In genomic region chr1:203215573-203215972, GRCh38 we compare ENCODE assay signal across 14 cellular contexts. TPM values are rescaled to one million over a fixed set of nuclear protein-coding genes. Genes with fewer than 3 reads are reported as not detected.
DNase-seq lines count a peak whose midpoint lies in the region; ATAC-seq, FAIRE-seq and TF ChIP-seq lines count a peak whose summit lies in the region.
"Had no signal": no experiment of that assay in that cellular context is flagged by ENCODE, and none has a peak within 500 bp of the region (broad histone marks: within the 10 kb centered on the region; RNA-seq: fewer than 3 reads in every experiment).

No MANE protein-coding gene starts in this region.

- TF ChIP-seq CTCF in H1 (IDR thresholded peaks at IDR 0.05; ENCODE audit: control extremely low read depth in 1 of 3, insufficient read depth in 1 of 3, low read depth in 1 of 3, low read length in 3 of 3) (no peak), body of pancreas (IDR thresholded peaks at IDR 0.05) (no peak), ascending aorta (IDR thresholded peaks at IDR 0.05) (no peak)

- no peak overlapping the region for H3K4me3 Mint-ChIP-seq in CD8-positive, alpha-beta memory T cell
- H3K4me3 Mint-ChIP-seq: activated naive CD8-positive, alpha-beta T cell treated with anti-CD3 and anti-CD28 coated beads, Interleukin-2, amount 10 ng/mL, durations not matched to agents 7 days and 5 days had no signal

- no peak overlapping the region for H3K27ac ChIP-seq in H1 (ENCODE audit: low read depth, low read length)
- no peak overlapping the region for H3K27ac ChIP-seq in body of pancreas
- no peak overlapping the region for H3K27ac ChIP-seq in ascending aorta
- no peak overlapping the region for H3K27ac ChIP-seq in CD8-positive, alpha-beta memory T cell (ENCODE audit: low read depth, low read length)
- H3K27ac ChIP-seq: breast epithelium, esophagus muscularis mucosa had no signal

- no peak overlapping the region for H2BK12ac ChIP-seq in H1 (ENCODE audit: low read depth, low read length)

- no peaks in the 10 kb centered on the region for H3K9me3 ChIP-seq in H1 (ENCODE audit: insufficient read depth in 2 of 2, low read depth in 1 of 2, low read length in 1 of 2)
- no peaks in the 10 kb centered on the region for H3K9me3 ChIP-seq in body of pancreas
- H3K9me3 ChIP-seq in ascending aorta = no peaks in the 10 kb centered on the region
- no peaks in the 10 kb centered on the region for H3K9me3 ChIP-seq in CD8-positive, alpha-beta memory T cell (ENCODE audit: low read length)
- H3K9me3 ChIP-seq: breast epithelium, esophagus muscularis mucosa had no signal

- no peak overlapping the region for H4K91ac ChIP-seq in H1 (replicated peaks; ENCODE audit: insufficient read length, low read length)

- H3K79me2 ChIP-seq in H1 (ENCODE audit: control insufficient read depth in 1 of 2, insufficient read depth in 2 of 2, low read length in 2 of 2) = no peaks in the 10 kb centered on the region

- no peak overlapping the region; a peak in 1 of 4 replicates for H3K4me2 ChIP-seq in H1 (ENCODE audit: insufficient read depth in 1 of 2, low read depth in 2 of 2, low read length in 2 of 2)

- H4K5ac ChIP-seq in H1 (ENCODE audit: insufficient read length, low read depth, low read length) = no peak overlapping the region

- H2BK20ac ChIP-seq in H1 (ENCODE audit: low read length) = no peak overlapping the region

- no peak for TF ChIP-seq EP300 in H1 (IDR thresholded peaks at IDR 0.05; ENCODE audit: borderline replicate concordance in 1 of 2, low read depth in 2 of 2, low read length in 2 of 2)

- no peak overlapping the region for H3K4ac ChIP-seq in H1 (replicated peaks; ENCODE audit: insufficient read length, low read depth, low read length)

- intact Hi-C loops in body of pancreas (cut with DNase I) = loop anchor here (2.0 to 10.0 kb wide), 2 partner anchors 99 to 171 kb away; no protein-coding TSS in a partner anchor
- intact Hi-C loops in ascending aorta (cut with DNase I) = no loop called here

- CTCF ChIA-PET in H1 (lab: Charles Lee; ENCODE audit: partially characterized antibody) = interaction anchor here (0.6 to 18.1 kb wide), 44 partner anchors 9 to 448 kb away, joined by 3 to 479 read pairs (median 15); partner anchors contain the start of genes ADORA1, CHI3L1, CHIT1 and MYBPH
- CTCF ChIA-PET in CD8-positive, alpha-beta memory T cell (lab: Charles Lee) = interaction anchor here (1.0 to 6.1 kb wide), 7 partner anchors 9 to 181 kb away, joined by 3 to 57 read pairs (median 7); no protein-coding TSS in a partner anchor

- WGBS in H1 (ENCODE audit: extremely low coverage in 1 of 2, insufficient coverage in 1 of 2, insufficient read length in 1 of 2, insufficient replicate concordance in 2 of 2, low coverage in 1 of 2, low lambda C conversion rate in 2 of 2, missing lambda C conversion rate in 1 of 2), 2 experiments = 85% methylated on average over 9 of the region's 9 CpGs; no CpG with 5 or more reads in 1 of the 2 experiments
- WGBS in body of pancreas, 2 donors = 60 to 63% methylated on average over 9 of the region's 9 CpGs

- no peak overlapping the region for H3K56ac ChIP-seq in H1 (replicated peaks; ENCODE audit: insufficient read length, low read depth, low read length)

- no peaks in the 10 kb centered on the region for H3K79me1 ChIP-seq in H1 (ENCODE audit: low read depth, low read length)

- TF ChIP-seq RAD21 in H1 (IDR thresholded peaks at IDR 0.05 in 1 of 2, conservative IDR thresholded peaks at IDR 0.05 in 1 of 2; ENCODE audit: low read depth in 2 of 2, low read length in 2 of 2) = no peak

- H4K20me1 ChIP-seq in H1 (replicated peaks in 1 of 2; ENCODE audit: control insufficient read depth in 1 of 2, insufficient read depth in 2 of 2, low read length in 2 of 2) = no peaks in the 10 kb centered on the region

- H3K36me3 ChIP-seq in H1 (ENCODE audit: control insufficient read depth in 2 of 4, insufficient read depth in 4 of 4, low read length in 3 of 4) = no peaks in the 10 kb centered on the region
- H3K36me3 ChIP-seq in body of pancreas (replicated peaks in 1 of 2; ENCODE audit: insufficient read depth in 1 of 2, low read depth in 2 of 2) = no peaks in the 10 kb centered on the region
- no peaks in the 10 kb centered on the region for H3K36me3 ChIP-seq in ascending aorta
- no peaks in the 10 kb centered on the region for H3K36me3 ChIP-seq in CD8-positive, alpha-beta memory T cell (ENCODE audit: insufficient read depth, low read length)
- H3K36me3 ChIP-seq: breast epithelium, esophagus muscularis mucosa had no signal

- H2BK5ac ChIP-seq in H1 (ENCODE audit: low read depth, low read length) = no peak overlapping the region

- H3K23me2 ChIP-seq in H1 (ENCODE audit: low read depth, low read length) = no peaks in the 10 kb centered on the region

- H3K27me3 Mint-ChIP-seq in CD8-positive, alpha-beta memory T cell = peaks cover 17 to 26% of the 10 kb centered on the region in 2 donors

- 0 out of 2 replicates have a peak overlapping the region, but pooled peaks have one; percentile 8 for H2AFZ ChIP-seq in H1 (ENCODE audit: low read length)

- H4K8ac ChIP-seq in H1 (ENCODE audit: extremely low read depth, insufficient read depth, low read length) = no peak overlapping the region

- POLR2A ChIA-PET in H1 (lab: Charles Lee; ENCODE audit: partially characterized antibody) = interaction anchor here (1.0 to 1.5 kb wide), 7 partner anchors 10 to 198 kb away, joined by 3 to 4 read pairs (median 3); no protein-coding TSS in a partner anchor
- POLR2A ChIA-PET in CD8-positive, alpha-beta memory T cell (lab: Charles Lee) = no interaction called here

- no peaks in the 10 kb centered on the region for H3K36me3 Mint-ChIP-seq in CD8-positive, alpha-beta memory T cell
- H3K36me3 Mint-ChIP-seq: activated naive CD8-positive, alpha-beta T cell treated with anti-CD3 and anti-CD28 coated beads, Interleukin-2, amount 10 ng/mL, durations not matched to agents 7 days and 5 days had no signal

- no peak overlapping the region for H2AK5ac ChIP-seq in H1 (ENCODE audit: low read depth, low read length)

- no peak overlapping the region for H3K4me3 ChIP-seq in H1 (ENCODE audit: extremely low read depth in 1 of 4, insufficient read depth in 2 of 4, low read depth in 3 of 4, low read length in 4 of 4)
- H3K4me3 ChIP-seq in body of pancreas = no peak overlapping the region
- H3K4me3 ChIP-seq in ascending aorta = no peak overlapping the region
- H3K4me3 ChIP-seq in CD8-positive, alpha-beta memory T cell (ENCODE audit: low read length) = no peak overlapping the region
- H3K4me3 ChIP-seq: breast epithelium, esophagus muscularis mucosa had no signal

- no peak overlapping the region for H3K14ac ChIP-seq in H1 (ENCODE audit: insufficient read length)

- H3K27ac Mint-ChIP-seq in CD8-positive, alpha-beta memory T cell = no peak overlapping the region
- H3K27ac Mint-ChIP-seq: activated naive CD8-positive, alpha-beta T cell treated with anti-CD3 and anti-CD28 coated beads, Interleukin-2, amount 10 ng/mL, durations not matched to agents 7 days and 5 days had no signal

- no peaks in the 10 kb centered on the region for H3K9me3 Mint-ChIP-seq in CD8-positive, alpha-beta memory T cell
- H3K9me3 Mint-ChIP-seq: activated naive CD8-positive, alpha-beta T cell treated with anti-CD3 and anti-CD28 coated beads, Interleukin-2, amount 10 ng/mL, durations not matched to agents 7 days and 5 days had no signal

- no peak overlapping the region for H3K23ac ChIP-seq in H1 (ENCODE audit: insufficient read length)

- H3K27me3 ChIP-seq in H1 (replicated peaks in 1 of 4; ENCODE audit: control insufficient read depth in 3 of 4, extremely low read depth in 1 of 4, insufficient read depth in 3 of 4, low read length in 3 of 4) (no peaks in the 10 kb centered on the region), body of pancreas (no peaks in the 10 kb centered on the region), ascending aorta (no peaks in the 10 kb centered on the region)
- H3K27me3 ChIP-seq in CD8-positive, alpha-beta memory T cell (ENCODE audit: insufficient read depth, low read length, poor library complexity, severe bottlenecking) = no peaks in the 10 kb centered on the region
- H3K27me3 ChIP-seq: breast epithelium had no signal

- peaks cover 0 to 7% (median 6%) of the 10 kb centered on the region in 3 donors for H3K4me1 Mint-ChIP-seq in CD8-positive, alpha-beta memory T cell

- peak; percentile 52 for DNase-seq in activated effector memory CD4-positive, alpha-beta T cell treated with anti-CD3 and anti-CD28 coated beads, Interleukin-2, amount 50 U/mL, for 16 hours
- DNase-seq in activated effector memory CD4-positive, alpha-beta T cell treated with Interleukin-2 at 50 U/mL for 16 hours = no peak
- DNase-seq in NCI-H2171 treated with DMSO at 0.1 percent for 48 hours (lab: John Stamatoyannopoulos, UW) (peak; percentile 42), H1 (ENCODE audit: low read depth in 1 of 2, low spot score in 2 of 2) (no peak), body of pancreas (no peak), ascending aorta (ENCODE audit: low spot score in 2 of 2) (no peak)
- no peak for DNase-seq in CD8-positive, alpha-beta memory T cell
- no peak for DNase-seq in stimulated activated CD4-positive, alpha-beta T cell treated with anti-CD3 and anti-CD28 coated beads, Interleukin-12 subunit alpha, Interleukin-12 subunit beta, amount 100 ng/mL, for 4 hours

- H2BK15ac ChIP-seq in H1 (ENCODE audit: low read length) = peak overlapping the region; percentile 68; the same call in 1 of the 2 replicates

- no peak overlapping the region for H2BK120ac ChIP-seq in H1 (replicated peaks; ENCODE audit: low read depth, low read length)

- no peak for ATAC-seq in body of pancreas

- H3K18ac ChIP-seq in H1 (ENCODE audit: extremely low read depth, low read length) = no peak overlapping the region

- peaks cover 0 to 12% (median 11%) of the 10 kb centered on the region in 4 experiments; a peak in 6 of 7 replicates for H3K4me1 ChIP-seq in H1 (replicated peaks in 1 of 4; ENCODE audit: control insufficient read depth in 3 of 4, insufficient read depth in 4 of 4, low read length in 3 of 4)
- H3K4me1 ChIP-seq in body of pancreas = peaks cover 5% of the 10 kb centered on the region
- H3K4me1 ChIP-seq in ascending aorta = no peaks in the 10 kb centered on the region
- H3K4me1 ChIP-seq in CD8-positive, alpha-beta memory T cell (ENCODE audit: insufficient read depth, low read length) = no peaks in the 10 kb centered on the region

- FAIRE-seq in H1 (lab: Jason Lieb, UNC) = no peak

- TF ChIP-seq POLR2A in H1 (IDR thresholded peaks at IDR 0.05; ENCODE audit: control extremely low read depth in 1 of 2, low read depth in 2 of 2, low read length in 2 of 2) (no peak), body of pancreas (IDR thresholded peaks at IDR 0.05) (no peak)

- H3K9ac ChIP-seq in H1 (replicated peaks in 1 of 4; ENCODE audit: extremely low read depth in 1 of 4, low read depth in 3 of 4, low read length in 3 of 4) = no peak overlapping the region

RNA-seq across cellular contexts. Expression of gene CHIT1, which starts 13.9 kb away (rescaled TPM):
- not detected in 2 replicates for total RNA-seq in H1 (2021; fragmentation: NEBNext Ultra II Directional; extraction: Animal tissue kit (Norgen Biotek cat#: 25700))
- polyA plus RNA-seq in H1 (2011; rRNA removed) = not detected in 2 replicates
- polyA plus RNA-seq in H1 (2011; cell fraction: cytosol; rRNA removed) = 0.04 TPM
- 0.13 TPM for polyA plus RNA-seq in H1 (2011; cell fraction: nucleus; rRNA removed)
- 0.06 TPM in 1 of 4 replicates, not detected in the others for polyA plus RNA-seq in H1 (2012, experiment 1 of 2)
- not detected for polyA plus RNA-seq in H1 (2012, experiment 2 of 2)
- polyA plus RNA-seq in H1 (2013, experiment 1 of 2) = not detected
- not detected for polyA plus RNA-seq in H1 (2013, experiment 2 of 2)
- polyA minus RNA-seq in H1 (2011; rRNA and poly(A)+ RNA removed) = 0.03 and 0.05 TPM in 2 replicates
- not detected for polyA minus RNA-seq in H1 (2011; cell fraction: cytosol; rRNA and poly(A)+ RNA removed)
- polyA minus RNA-seq in H1 (2011; cell fraction: nucleus; rRNA and poly(A)+ RNA removed) = 0.50 TPM
- under 1 TPM in 1 of 2 donors, not detected in 1; 0.26 TPM for total RNA-seq in body of pancreas
- total RNA-seq in ascending aorta = not detected
- under 1 TPM in 1 of 2 experiments, not detected in 1; 0.07 TPM for total RNA-seq in CD8-positive, alpha-beta memory T cell
- not detected for polyA plus RNA-seq in CD8-positive, alpha-beta memory T cell
- total RNA-seq: H7, HT-29, occipital lobe had no signal

RNA-seq across cellular contexts. Expression of gene CHI3L1, which starts 29.1 kb away (rescaled TPM):
- not detected in 2 replicates for total RNA-seq in H1 (2021; fragmentation: NEBNext Ultra II Directional; extraction: Animal tissue kit (Norgen Biotek cat#: 25700))
- polyA plus RNA-seq in H1 (2011; rRNA removed) = 0.57 and 1.0 TPM in 2 replicates
- polyA plus RNA-seq in H1 (2011; cell fraction: cytosol; rRNA removed) = 0.66 TPM
- 2.8 TPM for polyA plus RNA-seq in H1 (2011; cell fraction: nucleus; rRNA removed)
- polyA plus RNA-seq in H1 (2012, experiment 1 of 2) = 0.30 to 1.2 TPM (median 0.59 TPM) in 4 replicates
- 0.12 TPM for polyA plus RNA-seq in H1 (2012, experiment 2 of 2)
- polyA plus RNA-seq in H1 (2013, experiment 1 of 2) = 0.14 TPM
- polyA plus RNA-seq in H1 (2013, experiment 2 of 2) = 0.13 TPM
- polyA minus RNA-seq in H1 (2011; rRNA and poly(A)+ RNA removed) = 0.37 TPM in 1 of 2 replicates, not detected in the other
- polyA minus RNA-seq in H1 (2011; cell fraction: cytosol; rRNA and poly(A)+ RNA removed) = not detected
- not detected for polyA minus RNA-seq in H1 (2011; cell fraction: nucleus; rRNA and poly(A)+ RNA removed)
- total RNA-seq in body of pancreas = 1 to 10 TPM; 5.4 to 8.2 TPM
- total RNA-seq in ascending aorta = 73.8 TPM
- not detected for total RNA-seq in CD8-positive, alpha-beta memory T cell
- polyA plus RNA-seq in CD8-positive, alpha-beta memory T cell = not detected
- total RNA-seq: HT-29 had no signal

RNA-seq across cellular contexts. Expression of gene MYBPH, which starts 39.9 kb away (rescaled TPM):
- total RNA-seq in H1 (2021; fragmentation: NEBNext Ultra II Directional; extraction: Animal tissue kit (Norgen Biotek cat#: 25700)) = not detected in 2 replicates
- not detected in 2 replicates for polyA plus RNA-seq in H1 (2011; rRNA removed)
- polyA plus RNA-seq in H1 (2011; cell fraction: cytosol; rRNA removed) = not detected
- polyA plus RNA-seq in H1 (2011; cell fraction: nucleus; rRNA removed) = not detected
- not detected in 4 replicates for polyA plus RNA-seq in H1 (2012, experiment 1 of 2)
- polyA plus RNA-seq in H1 (2012, experiment 2 of 2) = not detected
- polyA plus RNA-seq in H1 (2013, experiment 1 of 2) = not detected
- not detected for polyA plus RNA-seq in H1 (2013, experiment 2 of 2)
- polyA minus RNA-seq in H1 (2011; rRNA and poly(A)+ RNA removed) = not detected in 2 replicates
- not detected for polyA minus RNA-seq in H1 (2011; cell fraction: cytosol; rRNA and poly(A)+ RNA removed)
- not detected for polyA minus RNA-seq in H1 (2011; cell fraction: nucleus; rRNA and poly(A)+ RNA removed)
- total RNA-seq in body of pancreas = not detected
- not detected for total RNA-seq in ascending aorta
- total RNA-seq in CD8-positive, alpha-beta memory T cell = not detected
- not detected for polyA plus RNA-seq in CD8-positive, alpha-beta memory T cell
- total RNA-seq: activated naive CD8-positive, alpha-beta T cell treated with anti-CD3 and anti-CD28 coated beads, Interleukin-2, amount 10 ng/mL, durations not matched to agents 7 days and 5 days; esophagus muscularis mucosa; H7; HT-29; occipital lobe had no signal

Comparison
In these comparisons a context has a peak if more than half of its experiments do, and no peak if none do; other contexts are left out.
1. DNase-seq: peak in activated effector memory CD4-positive, alpha-beta T cell treated with anti-CD3 and anti-CD28 coated beads, Interleukin-2, amount 50 U/mL, for 16 hours (single experiment) and NCI-H2171 treated with DMSO at 0.1 percent for 48 hours (single experiment); none in activated effector memory CD4-positive, alpha-beta T cell treated with Interleukin-2 at 50 U/mL for 16 hours (single experiment), H1 (0 of 2), body of pancreas (0 of 4), ascending aorta (0 of 2), CD8-positive, alpha-beta memory T cell (0 of 5) and stimulated activated CD4-positive, alpha-beta T cell treated with anti-CD3 and anti-CD28 coated beads, Interleukin-12 subunit alpha, Interleukin-12 subunit beta, amount 100 ng/mL, for 4 hours (single experiment).